ENCODE assay signal across 1 cellular context in the genomic region with DNA sequence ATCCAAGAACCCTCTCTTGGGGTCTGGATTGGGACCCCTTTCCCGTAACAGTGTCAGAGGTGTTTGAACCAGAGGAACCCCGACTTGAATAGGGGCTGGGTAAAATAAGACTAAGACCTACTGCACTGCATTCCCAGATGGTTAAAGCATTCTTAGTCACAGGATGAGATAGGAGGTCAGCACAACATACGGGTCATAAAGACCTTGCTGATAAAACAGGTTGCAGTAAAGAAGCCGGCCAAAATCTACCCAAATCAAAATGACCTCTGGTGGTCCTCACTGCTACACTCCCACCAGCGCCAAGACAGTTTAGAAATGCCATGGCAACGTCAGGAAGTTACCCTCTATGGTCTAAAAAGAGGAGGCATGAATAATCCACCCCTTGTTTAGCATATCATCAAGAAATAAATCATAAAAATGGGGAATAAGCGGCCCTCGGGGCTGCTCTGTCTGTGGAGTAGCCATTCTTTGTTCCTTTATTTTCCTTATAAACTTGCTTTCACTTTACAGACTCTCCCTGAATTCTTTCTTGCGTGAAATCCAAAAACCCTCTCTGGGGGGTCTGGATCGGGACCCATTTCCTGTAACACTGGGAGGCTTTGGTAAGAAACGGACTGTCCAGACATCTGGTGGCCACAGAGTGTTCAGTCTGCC.
TF ChIP-seq lines count a peak whose summit lies in the region.

No MANE protein-coding gene starts in this region.

TF ChIP-seq in K562, 482 proteins besides CTCF, POLR2A, EP300 and RAD21 (continued from another document):
- TF ChIP-seq, protein P1, sequence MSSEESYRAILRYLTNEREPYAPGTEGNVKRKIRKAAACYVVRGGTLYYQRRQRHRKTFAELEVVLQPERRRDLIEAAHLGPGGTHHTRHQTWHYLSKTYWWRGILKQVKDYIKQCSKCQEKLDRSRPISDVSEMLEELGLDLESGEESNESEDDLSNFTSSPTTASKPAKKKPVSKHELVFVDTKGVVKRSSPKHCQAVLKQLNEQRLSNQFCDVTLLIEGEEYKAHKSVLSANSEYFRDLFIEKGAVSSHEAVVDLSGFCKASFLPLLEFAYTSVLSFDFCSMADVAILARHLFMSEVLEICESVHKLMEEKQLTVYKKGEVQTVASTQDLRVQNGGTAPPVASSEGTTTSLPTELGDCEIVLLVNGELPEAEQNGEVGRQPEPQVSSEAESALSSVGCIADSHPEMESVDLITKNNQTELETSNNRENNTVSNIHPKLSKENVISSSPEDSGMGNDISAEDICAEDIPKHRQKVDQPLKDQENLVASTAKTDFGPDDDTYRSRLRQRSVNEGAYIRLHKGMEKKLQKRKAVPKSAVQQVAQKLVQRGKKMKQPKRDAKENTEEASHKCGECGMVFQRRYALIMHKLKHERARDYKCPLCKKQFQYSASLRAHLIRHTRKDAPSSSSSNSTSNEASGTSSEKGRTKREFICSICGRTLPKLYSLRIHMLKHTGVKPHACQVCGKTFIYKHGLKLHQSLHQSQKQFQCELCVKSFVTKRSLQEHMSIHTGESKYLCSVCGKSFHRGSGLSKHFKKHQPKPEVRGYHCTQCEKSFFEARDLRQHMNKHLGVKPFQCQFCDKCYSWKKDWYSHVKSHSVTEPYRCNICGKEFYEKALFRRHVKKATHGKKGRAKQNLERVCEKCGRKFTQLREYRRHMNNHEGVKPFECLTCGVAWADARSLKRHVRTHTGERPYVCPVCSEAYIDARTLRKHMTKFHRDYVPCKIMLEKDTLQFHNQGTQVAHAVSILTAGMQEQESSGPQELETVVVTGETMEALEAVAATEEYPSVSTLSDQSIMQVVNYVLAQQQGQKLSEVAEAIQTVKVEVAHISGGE (CRISPR knock-in tag; IDR thresholded peaks at IDR 0.05), result peak in 1 of 3 experiments; percentile 56; a peak in 1 of 6 replicates
- TF ChIP-seq HNRNPLL (IDR thresholded peaks at IDR 0.05; ENCODE audit: low read depth, low read length, poor library complexity, severe bottlenecking) (no peak), RBBP5 (IDR thresholded peaks at IDR 0.05; ENCODE audit: borderline replicate concordance, insufficient read depth, low read length, poor library complexity, severe bottlenecking) (no peak), MAFK (IDR thresholded peaks at IDR 0.05; ENCODE audit: low read length) (no peak), BCOR (IDR thresholded peaks at IDR 0.05) (no peak), NR2C2 (CRISPR knock-in tag; IDR thresholded peaks at IDR 0.05) (no peak), NR2C2 (tag; IDR thresholded peaks at IDR 0.05) (peak; percentile 63), MCM2 (IDR thresholded peaks at IDR 0.05; ENCODE audit: low read depth) (no peak), AFF4 (CRISPR knock-in tag; IDR thresholded peaks at IDR 0.05) (no peak), ZNF589 (CRISPR knock-in tag; IDR thresholded peaks at IDR 0.05; ENCODE audit: low read depth) (0 out of 2 replicates have a peak, but pooled peaks have one; percentile 50), ZNF253 (CRISPR knock-in tag; conservative IDR thresholded peaks at IDR 0.05) (no peak)
